In the genomic region with DNA sequence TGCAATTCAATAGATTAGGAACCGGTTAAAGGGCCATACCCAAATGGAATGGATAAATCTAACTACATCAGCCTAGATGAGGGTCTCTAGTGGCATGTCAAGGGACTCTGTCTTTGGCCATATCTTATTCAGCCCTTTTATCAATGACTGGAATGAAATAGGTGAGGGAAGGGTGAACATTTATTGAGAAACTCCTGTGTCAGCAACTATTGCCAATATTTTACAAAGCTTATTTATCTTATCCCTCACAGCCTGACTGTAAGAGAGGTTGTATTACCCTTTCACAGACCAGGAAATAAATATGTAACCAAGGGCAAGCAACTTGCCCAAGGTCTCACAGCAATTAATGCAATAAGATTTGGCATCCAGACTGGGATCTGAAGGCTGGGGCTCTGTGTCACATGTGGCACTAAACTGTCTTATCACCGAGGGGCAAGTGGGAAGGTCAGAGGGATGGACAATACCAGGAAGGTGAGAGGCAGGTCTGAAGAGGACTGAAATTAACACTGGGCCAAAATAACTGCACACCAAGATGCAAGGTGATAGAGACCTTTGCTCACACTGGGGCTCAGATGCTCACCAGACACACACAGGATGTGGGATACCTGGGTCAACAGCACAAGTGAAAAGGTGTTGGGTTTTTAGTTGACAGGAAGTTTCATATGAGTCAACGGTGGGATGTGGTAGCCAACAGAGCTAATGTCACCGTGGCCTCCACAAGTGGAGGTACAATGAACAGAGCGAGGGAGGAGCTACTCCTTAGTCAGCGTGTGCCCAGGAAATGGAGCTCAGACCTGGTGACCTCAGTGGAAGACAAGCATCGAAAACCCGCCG, we compare ENCODE assay signal across 1 cellular context.
TF ChIP-seq lines count a peak whose summit lies in the region.

No MANE protein-coding gene starts in this region.

TF ChIP-seq in GM12878, 131 proteins besides CTCF, POLR2A, EP300 and RAD21 (continued from another document and continues in another):
- no peak for TF ChIP-seq ZNF592 (IDR thresholded peaks at IDR 0.05)
- no peak for TF ChIP-seq HCFC1 (IDR thresholded peaks at IDR 0.05; ENCODE audit: low read length)
- peak; percentile 63 for TF ChIP-seq MEF2B (IDR thresholded peaks at IDR 0.05; ENCODE audit: partially characterized antibody, poor library complexity, severe bottlenecking)
- peak; percentile 48; the same call in 1 of the 2 replicates for TF ChIP-seq BMI1 (IDR thresholded peaks at IDR 0.05; ENCODE audit: borderline replicate concordance)
- TF ChIP-seq NBN (IDR thresholded peaks at IDR 0.05) = peak; percentile 89
- TF ChIP-seq, protein P1, sequence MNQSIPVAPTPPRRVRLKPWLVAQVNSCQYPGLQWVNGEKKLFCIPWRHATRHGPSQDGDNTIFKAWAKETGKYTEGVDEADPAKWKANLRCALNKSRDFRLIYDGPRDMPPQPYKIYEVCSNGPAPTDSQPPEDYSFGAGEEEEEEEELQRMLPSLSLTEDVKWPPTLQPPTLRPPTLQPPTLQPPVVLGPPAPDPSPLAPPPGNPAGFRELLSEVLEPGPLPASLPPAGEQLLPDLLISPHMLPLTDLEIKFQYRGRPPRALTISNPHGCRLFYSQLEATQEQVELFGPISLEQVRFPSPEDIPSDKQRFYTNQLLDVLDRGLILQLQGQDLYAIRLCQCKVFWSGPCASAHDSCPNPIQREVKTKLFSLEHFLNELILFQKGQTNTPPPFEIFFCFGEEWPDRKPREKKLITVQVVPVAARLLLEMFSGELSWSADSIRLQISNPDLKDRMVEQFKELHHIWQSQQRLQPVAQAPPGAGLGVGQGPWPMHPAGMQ (IDR thresholded peaks at IDR 0.05; ENCODE audit: borderline replicate concordance) = no peak
- TF ChIP-seq, protein P2, sequence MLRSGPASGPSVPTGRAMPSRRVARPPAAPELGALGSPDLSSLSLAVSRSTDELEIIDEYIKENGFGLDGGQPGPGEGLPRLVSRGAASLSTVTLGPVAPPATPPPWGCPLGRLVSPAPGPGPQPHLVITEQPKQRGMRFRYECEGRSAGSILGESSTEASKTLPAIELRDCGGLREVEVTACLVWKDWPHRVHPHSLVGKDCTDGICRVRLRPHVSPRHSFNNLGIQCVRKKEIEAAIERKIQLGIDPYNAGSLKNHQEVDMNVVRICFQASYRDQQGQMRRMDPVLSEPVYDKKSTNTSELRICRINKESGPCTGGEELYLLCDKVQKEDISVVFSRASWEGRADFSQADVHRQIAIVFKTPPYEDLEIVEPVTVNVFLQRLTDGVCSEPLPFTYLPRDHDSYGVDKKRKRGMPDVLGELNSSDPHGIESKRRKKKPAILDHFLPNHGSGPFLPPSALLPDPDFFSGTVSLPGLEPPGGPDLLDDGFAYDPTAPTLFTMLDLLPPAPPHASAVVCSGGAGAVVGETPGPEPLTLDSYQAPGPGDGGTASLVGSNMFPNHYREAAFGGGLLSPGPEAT (IDR thresholded peaks at IDR 0.05; ENCODE audit: low read depth) = peak; percentile 72; the same call in 1 of the 2 replicates
- no peak for TF ChIP-seq POLR2AphosphoS2 (IDR thresholded peaks at IDR 0.05; ENCODE audit: low read depth, low read length)
- no peak for TF ChIP-seq SREBF2 (IDR thresholded peaks at IDR 0.05; ENCODE audit: low read length)
- TF ChIP-seq KLF5 (IDR thresholded peaks at IDR 0.05; ENCODE audit: partially characterized antibody) = no peak
- no peak for TF ChIP-seq HDAC6 (IDR thresholded peaks at IDR 0.05; ENCODE audit: unreplicated experiment)
- TF ChIP-seq BCLAF1 (IDR thresholded peaks at IDR 0.05) = no peak
- TF ChIP-seq SMC3 (IDR thresholded peaks at IDR 0.05; ENCODE audit: borderline replicate concordance, low read length) = no peak
- peak; percentile 62; the same call in 1 of the 2 replicates for TF ChIP-seq PML (IDR thresholded peaks at IDR 0.05; ENCODE audit: low read length)
- TF ChIP-seq KAT2A (conservative IDR thresholded peaks at IDR 0.05; ENCODE audit: control insufficient read depth, low read depth, low read length) = no peak
- peak in 1 of 2 experiments; percentile 62; a peak in 1 of 4 replicates for TF ChIP-seq SRF (IDR thresholded peaks at IDR 0.05; ENCODE audit: low read depth in 2 of 2, low read length in 2 of 2)
- TF ChIP-seq BCL11A (IDR thresholded peaks at IDR 0.05; ENCODE audit: low read depth, low read length) = peak; percentile 95
- peak; percentile 84 for TF ChIP-seq ATF7 (IDR thresholded peaks at IDR 0.05; ENCODE audit: low read depth)
- no peak for TF ChIP-seq YBX1 (IDR thresholded peaks at IDR 0.05)
- peak; percentile 94 for TF ChIP-seq IRF4 (IDR thresholded peaks at IDR 0.05; ENCODE audit: low read depth, low read length)
- TF ChIP-seq BHLHE40 (IDR thresholded peaks at IDR 0.05; ENCODE audit: borderline replicate concordance in 1 of 2, low read depth in 2 of 2, low read length in 1 of 2) = peak; percentile 92 to 96
- no peak for TF ChIP-seq SMARCA5 (IDR thresholded peaks at IDR 0.05)
- TF ChIP-seq WRNIP1 (IDR thresholded peaks at IDR 0.05; ENCODE audit: borderline replicate concordance, low read depth, low read length) = no peak
- peak; percentile 74 for TF ChIP-seq SP1 (IDR thresholded peaks at IDR 0.05; ENCODE audit: low read depth, low read length)
- TF ChIP-seq, protein P3, sequence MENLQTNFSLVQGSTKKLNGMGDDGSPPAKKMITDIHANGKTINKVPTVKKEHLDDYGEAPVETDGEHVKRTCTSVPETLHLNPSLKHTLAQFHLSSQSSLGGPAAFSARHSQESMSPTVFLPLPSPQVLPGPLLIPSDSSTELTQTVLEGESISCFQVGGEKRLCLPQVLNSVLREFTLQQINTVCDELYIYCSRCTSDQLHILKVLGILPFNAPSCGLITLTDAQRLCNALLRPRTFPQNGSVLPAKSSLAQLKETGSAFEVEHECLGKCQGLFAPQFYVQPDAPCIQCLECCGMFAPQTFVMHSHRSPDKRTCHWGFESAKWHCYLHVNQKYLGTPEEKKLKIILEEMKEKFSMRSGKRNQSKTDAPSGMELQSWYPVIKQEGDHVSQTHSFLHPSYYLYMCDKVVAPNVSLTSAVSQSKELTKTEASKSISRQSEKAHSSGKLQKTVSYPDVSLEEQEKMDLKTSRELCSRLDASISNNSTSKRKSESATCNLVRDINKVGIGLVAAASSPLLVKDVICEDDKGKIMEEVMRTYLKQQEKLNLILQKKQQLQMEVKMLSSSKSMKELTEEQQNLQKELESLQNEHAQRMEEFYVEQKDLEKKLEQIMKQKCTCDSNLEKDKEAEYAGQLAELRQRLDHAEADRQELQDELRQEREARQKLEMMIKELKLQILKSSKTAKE (IDR thresholded peaks at IDR 0.05; ENCODE audit: low read depth, poor library complexity, severe bottlenecking) = peak; percentile 79
- TF ChIP-seq SUZ12 (IDR thresholded peaks at IDR 0.05; ENCODE audit: unreplicated experiment) = no peak
- 0 out of 2 replicates have a peak, but pooled peaks have one; percentile 69 for TF ChIP-seq CBX5 (IDR thresholded peaks at IDR 0.05; ENCODE audit: low read depth)
- peak; percentile 96 for TF ChIP-seq PAX5 (IDR thresholded peaks at IDR 0.05; ENCODE audit: borderline replicate concordance, low read depth, low read length)
- no peak for TF ChIP-seq HSF1 (IDR thresholded peaks at IDR 0.05; ENCODE audit: low read depth, low read length)
- TF ChIP-seq TBL1XR1 (IDR thresholded peaks at IDR 0.05; ENCODE audit: low read depth, low read length) = peak; percentile 74
- TF ChIP-seq ZNF217 (IDR thresholded peaks at IDR 0.05) = no peak
- TF ChIP-seq EGR1 (IDR thresholded peaks at IDR 0.05; ENCODE audit: borderline replicate concordance in 1 of 2, low read depth in 2 of 2, low read length in 2 of 2) = no peak
- TF ChIP-seq, protein P4, sequence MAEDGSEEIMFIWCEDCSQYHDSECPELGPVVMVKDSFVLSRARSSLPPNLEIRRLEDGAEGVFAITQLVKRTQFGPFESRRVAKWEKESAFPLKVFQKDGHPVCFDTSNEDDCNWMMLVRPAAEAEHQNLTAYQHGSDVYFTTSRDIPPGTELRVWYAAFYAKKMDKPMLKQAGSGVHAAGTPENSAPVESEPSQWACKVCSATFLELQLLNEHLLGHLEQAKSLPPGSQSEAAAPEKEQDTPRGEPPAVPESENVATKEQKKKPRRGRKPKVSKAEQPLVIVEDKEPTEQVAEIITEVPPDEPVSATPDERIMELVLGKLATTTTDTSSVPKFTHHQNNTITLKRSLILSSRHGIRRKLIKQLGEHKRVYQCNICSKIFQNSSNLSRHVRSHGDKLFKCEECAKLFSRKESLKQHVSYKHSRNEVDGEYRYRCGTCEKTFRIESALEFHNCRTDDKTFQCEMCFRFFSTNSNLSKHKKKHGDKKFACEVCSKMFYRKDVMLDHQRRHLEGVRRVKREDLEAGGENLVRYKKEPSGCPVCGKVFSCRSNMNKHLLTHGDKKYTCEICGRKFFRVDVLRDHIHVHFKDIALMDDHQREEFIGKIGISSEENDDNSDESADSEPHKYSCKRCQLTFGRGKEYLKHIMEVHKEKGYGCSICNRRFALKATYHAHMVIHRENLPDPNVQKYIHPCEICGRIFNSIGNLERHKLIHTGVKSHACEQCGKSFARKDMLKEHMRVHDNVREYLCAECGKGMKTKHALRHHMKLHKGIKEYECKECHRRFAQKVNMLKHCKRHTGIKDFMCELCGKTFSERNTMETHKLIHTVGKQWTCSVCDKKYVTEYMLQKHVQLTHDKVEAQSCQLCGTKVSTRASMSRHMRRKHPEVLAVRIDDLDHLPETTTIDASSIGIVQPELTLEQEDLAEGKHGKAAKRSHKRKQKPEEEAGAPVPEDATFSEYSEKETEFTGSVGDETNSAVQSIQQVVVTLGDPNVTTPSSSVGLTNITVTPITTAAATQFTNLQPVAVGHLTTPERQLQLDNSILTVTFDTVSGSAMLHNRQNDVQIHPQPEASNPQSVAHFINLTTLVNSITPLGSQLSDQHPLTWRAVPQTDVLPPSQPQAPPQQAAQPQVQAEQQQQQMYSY (CRISPR knock-in tag; IDR thresholded peaks at IDR 0.05) = no peak
- TF ChIP-seq NR2F1 (conservative IDR thresholded peaks at IDR 0.05) = peak; percentile 96
- TF ChIP-seq RAD51 (IDR thresholded peaks at IDR 0.05) = no peak
- peak; percentile 41; the same call in 1 of the 2 replicates for TF ChIP-seq BACH1 (IDR thresholded peaks at IDR 0.05; ENCODE audit: borderline replicate concordance)
- peak; percentile 79; the same call in 2 of the 3 replicates for TF ChIP-seq POU2F2 (IDR thresholded peaks at IDR 0.05; ENCODE audit: borderline replicate concordance, low read depth, low read length)
- TF ChIP-seq RUNX3 (IDR thresholded peaks at IDR 0.05; ENCODE audit: low read length) = peak; percentile 99
- TF ChIP-seq HDGF (IDR thresholded peaks at IDR 0.05) = peak; percentile 71; the same call in 1 of the 2 replicates
- TF ChIP-seq CHD1 (IDR thresholded peaks at IDR 0.05; ENCODE audit: low read depth, low read length) = no peak
